Comparison of ENCODE assay signal across 1 cellular context in the genomic region with DNA sequence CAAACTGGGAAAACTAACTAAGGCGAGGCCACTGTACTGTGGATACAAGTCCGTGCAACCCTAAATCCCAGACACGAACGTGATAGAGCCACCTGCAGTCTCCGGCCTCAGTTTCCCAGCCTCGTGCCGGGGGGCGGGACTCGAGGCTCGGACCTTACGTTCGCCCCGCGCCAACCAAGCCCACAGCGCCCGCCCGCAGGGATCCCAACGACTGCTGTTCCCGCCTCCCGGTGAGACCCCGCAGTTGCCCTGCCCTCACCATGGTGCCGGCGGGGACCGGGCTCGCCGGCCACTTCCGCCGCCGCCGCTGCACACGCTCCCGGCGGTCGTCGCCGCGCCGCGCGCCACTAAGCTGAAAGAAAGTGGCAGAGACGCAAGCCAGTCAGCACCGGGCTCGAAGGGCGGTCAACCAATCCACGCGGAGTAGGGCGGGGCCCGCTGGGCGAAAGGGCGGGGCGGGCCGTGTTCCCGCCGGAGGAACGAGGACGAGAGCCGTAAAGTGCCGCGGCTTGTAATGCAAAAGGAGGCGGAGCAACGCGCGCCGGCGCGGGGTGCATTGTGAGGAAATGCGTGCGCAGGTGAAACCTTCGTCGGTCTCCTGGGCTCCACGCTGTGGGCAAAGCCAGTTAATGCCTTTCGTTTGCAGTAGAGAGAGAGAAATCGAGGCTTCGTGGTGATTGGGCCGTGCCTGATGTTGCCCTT.
TF ChIP-seq lines count a peak whose summit lies in the region.

Gene LSM4, minus strand, starts transcription at position 318 of the 702 bp plus-strand sequence. Its CDS starts 56 bp downstream, at position 262.

TF ChIP-seq in HepG2, 621 proteins besides CTCF, POLR2A, EP300 and RAD21 (continued from another document and continues in another):
- TF ChIP-seq PBX2 (CRISPR knock-in tag; IDR thresholded peaks at IDR 0.05) (peak; percentile 85), FLYWCH1 (CRISPR knock-in tag; IDR thresholded peaks at IDR 0.05) (no peak), KDM4B (CRISPR knock-in tag; IDR thresholded peaks at IDR 0.05) (0 out of 2 replicates have a peak, but pooled peaks have one; percentile 65), RARA (CRISPR knock-in tag; IDR thresholded peaks at IDR 0.05) (no peak), CHD2 (IDR thresholded peaks at IDR 0.05; ENCODE audit: low read depth, low read length) (peak; percentile 68), RCOR2 (CRISPR knock-in tag; IDR thresholded peaks at IDR 0.05) (no peak; the same call in 1 of the 2 replicates), ZMYM3 (CRISPR knock-in tag; IDR thresholded peaks at IDR 0.05) (no peak; the same call in 1 of the 2 replicates), ZNF296 (CRISPR knock-in tag; conservative IDR thresholded peaks at IDR 0.05) (no peak), RBM39 (IDR thresholded peaks at IDR 0.05; ENCODE audit: low read depth, low read length, poor library complexity, severe bottlenecking) (peak; percentile 64), EZH2 (conservative IDR thresholded peaks at IDR 0.05; ENCODE audit: low read depth, low read length) (no peak), YEATS4 (CRISPR knock-in tag; IDR thresholded peaks at IDR 0.05; ENCODE audit: borderline replicate concordance) (peak; percentile 80), ZNF343 (CRISPR knock-in tag; IDR thresholded peaks at IDR 0.05) (no peak), SOX5 (CRISPR knock-in tag; IDR thresholded peaks at IDR 0.05; ENCODE audit: borderline replicate concordance) (0 out of 2 replicates have a peak, but pooled peaks have one; percentile 33), JUND (CRISPR knock-in tag; IDR thresholded peaks at IDR 0.05) (no peak), MTF2 (CRISPR knock-in tag; IDR thresholded peaks at IDR 0.05; ENCODE audit: borderline replicate concordance) (no peak), ZNF329 (CRISPR knock-in tag; IDR thresholded peaks at IDR 0.05; ENCODE audit: low read depth) (peak; percentile 89), JUN (CRISPR knock-in tag; IDR thresholded peaks at IDR 0.05) (no peak), ZNF713 (CRISPR knock-in tag; IDR thresholded peaks at IDR 0.05) (no peak), HDAC2 (CRISPR knock-in tag; IDR thresholded peaks at IDR 0.05) (peak; percentile 43; the same call in 1 of the 2 replicates), ZFX (CRISPR knock-in tag; IDR thresholded peaks at IDR 0.05; ENCODE audit: low read depth) (peak; percentile 70), ZNF652 (CRISPR knock-in tag; IDR thresholded peaks at IDR 0.05; ENCODE audit: borderline replicate concordance, low read depth) (no peak), ZIK1 (CRISPR knock-in tag; IDR thresholded peaks at IDR 0.05; ENCODE audit: borderline replicate concordance, low read depth) (0 out of 2 replicates have a peak, but pooled peaks have one; percentile 60), ZNF484 (CRISPR knock-in tag; IDR thresholded peaks at IDR 0.05; ENCODE audit: borderline replicate concordance, low read depth) (no peak), MAFF (IDR thresholded peaks at IDR 0.05; ENCODE audit: low read depth, low read length) (no peak), TAF1 (CRISPR knock-in tag; IDR thresholded peaks at IDR 0.05) (peak; percentile 85), CHCHD3 (CRISPR knock-in tag; IDR thresholded peaks at IDR 0.05) (no peak), CCDC6 (CRISPR knock-in tag; IDR thresholded peaks at IDR 0.05) (peak; percentile 51; the same call in 1 of the 2 replicates), SRF (IDR thresholded peaks at IDR 0.05; ENCODE audit: low read depth, low read length) (no peak), TFE3 (CRISPR knock-in tag; IDR thresholded peaks at IDR 0.05) (0 out of 2 replicates have a peak, but pooled peaks have one; percentile 21), KLF6 (CRISPR knock-in tag; IDR thresholded peaks at IDR 0.05) (peak; percentile 74), NCOA2 (CRISPR knock-in tag; IDR thresholded peaks at IDR 0.05) (no peak), ZNF780A (CRISPR knock-in tag; IDR thresholded peaks at IDR 0.05) (no peak), ZNF446 (CRISPR knock-in tag; IDR thresholded peaks at IDR 0.05) (peak; percentile 36; the same call in 1 of the 2 replicates), SOX6 (IDR thresholded peaks at IDR 0.05) (no peak), SOX6 (CRISPR knock-in tag; IDR thresholded peaks at IDR 0.05) (no peak; the same call in 1 of the 2 replicates), ZNF670 (CRISPR knock-in tag; IDR thresholded peaks at IDR 0.05; ENCODE audit: borderline replicate concordance) (no peak), GATA4 (IDR thresholded peaks at IDR 0.05; ENCODE audit: borderline replicate concordance, low read depth) (no peak), SRSF9 (IDR thresholded peaks at IDR 0.05; ENCODE audit: borderline replicate concordance, insufficient read depth, low read depth, low read length, poor library complexity, severe bottlenecking) (no peak), ZFAT (CRISPR knock-in tag; conservative IDR thresholded peaks at IDR 0.05) (0 out of 2 replicates have a peak, but pooled peaks have one; percentile 35), DZIP1 (CRISPR knock-in tag; IDR thresholded peaks at IDR 0.05) (0 out of 2 replicates have a peak, but pooled peaks have one; percentile 63), NR1H2 (CRISPR knock-in tag; IDR thresholded peaks at IDR 0.05; ENCODE audit: borderline replicate concordance, low read depth) (no peak), ZNF766 (CRISPR knock-in tag; IDR thresholded peaks at IDR 0.05; ENCODE audit: borderline replicate concordance) (no peak; the same call in 1 of the 2 replicates), ZNF460 (CRISPR knock-in tag; IDR thresholded peaks at IDR 0.05; ENCODE audit: borderline replicate concordance) (no peak), MIER2 (CRISPR knock-in tag; IDR thresholded peaks at IDR 0.05) (no peak), ZFP37 (CRISPR knock-in tag; IDR thresholded peaks at IDR 0.05; ENCODE audit: borderline replicate concordance) (no peak)
- TF ChIP-seq, protein P1, sequence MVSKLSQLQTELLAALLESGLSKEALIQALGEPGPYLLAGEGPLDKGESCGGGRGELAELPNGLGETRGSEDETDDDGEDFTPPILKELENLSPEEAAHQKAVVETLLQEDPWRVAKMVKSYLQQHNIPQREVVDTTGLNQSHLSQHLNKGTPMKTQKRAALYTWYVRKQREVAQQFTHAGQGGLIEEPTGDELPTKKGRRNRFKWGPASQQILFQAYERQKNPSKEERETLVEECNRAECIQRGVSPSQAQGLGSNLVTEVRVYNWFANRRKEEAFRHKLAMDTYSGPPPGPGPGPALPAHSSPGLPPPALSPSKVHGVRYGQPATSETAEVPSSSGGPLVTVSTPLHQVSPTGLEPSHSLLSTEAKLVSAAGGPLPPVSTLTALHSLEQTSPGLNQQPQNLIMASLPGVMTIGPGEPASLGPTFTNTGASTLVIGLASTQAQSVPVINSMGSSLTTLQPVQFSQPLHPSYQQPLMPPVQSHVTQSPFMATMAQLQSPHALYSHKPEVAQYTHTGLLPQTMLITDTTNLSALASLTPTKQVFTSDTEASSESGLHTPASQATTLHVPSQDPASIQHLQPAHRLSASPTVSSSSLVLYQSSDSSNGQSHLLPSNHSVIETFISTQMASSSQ (IDR thresholded peaks at IDR 0.05; ENCODE audit: low read depth) = no peak
- TF ChIP-seq, protein P1 (CRISPR knock-in tag; IDR thresholded peaks at IDR 0.05; ENCODE audit: borderline replicate concordance) = no peak
- TF ChIP-seq, protein P2, sequence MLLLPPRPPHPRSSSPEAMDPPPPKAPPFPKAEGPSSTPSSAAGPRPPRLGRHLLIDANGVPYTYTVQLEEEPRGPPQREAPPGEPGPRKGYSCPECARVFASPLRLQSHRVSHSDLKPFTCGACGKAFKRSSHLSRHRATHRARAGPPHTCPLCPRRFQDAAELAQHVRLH (CRISPR knock-in tag; IDR thresholded peaks at IDR 0.05; ENCODE audit: borderline replicate concordance, low read depth) = no peak; the same call in 1 of the 2 replicates
- TF ChIP-seq, protein P3, sequence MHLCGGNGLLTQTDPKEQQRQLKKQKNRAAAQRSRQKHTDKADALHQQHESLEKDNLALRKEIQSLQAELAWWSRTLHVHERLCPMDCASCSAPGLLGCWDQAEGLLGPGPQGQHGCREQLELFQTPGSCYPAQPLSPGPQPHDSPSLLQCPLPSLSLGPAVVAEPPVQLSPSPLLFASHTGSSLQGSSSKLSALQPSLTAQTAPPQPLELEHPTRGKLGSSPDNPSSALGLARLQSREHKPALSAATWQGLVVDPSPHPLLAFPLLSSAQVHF (CRISPR knock-in tag; IDR thresholded peaks at IDR 0.05) = peak; percentile 57; the same call in 1 of the 2 replicates
- TF ChIP-seq, protein P4, sequence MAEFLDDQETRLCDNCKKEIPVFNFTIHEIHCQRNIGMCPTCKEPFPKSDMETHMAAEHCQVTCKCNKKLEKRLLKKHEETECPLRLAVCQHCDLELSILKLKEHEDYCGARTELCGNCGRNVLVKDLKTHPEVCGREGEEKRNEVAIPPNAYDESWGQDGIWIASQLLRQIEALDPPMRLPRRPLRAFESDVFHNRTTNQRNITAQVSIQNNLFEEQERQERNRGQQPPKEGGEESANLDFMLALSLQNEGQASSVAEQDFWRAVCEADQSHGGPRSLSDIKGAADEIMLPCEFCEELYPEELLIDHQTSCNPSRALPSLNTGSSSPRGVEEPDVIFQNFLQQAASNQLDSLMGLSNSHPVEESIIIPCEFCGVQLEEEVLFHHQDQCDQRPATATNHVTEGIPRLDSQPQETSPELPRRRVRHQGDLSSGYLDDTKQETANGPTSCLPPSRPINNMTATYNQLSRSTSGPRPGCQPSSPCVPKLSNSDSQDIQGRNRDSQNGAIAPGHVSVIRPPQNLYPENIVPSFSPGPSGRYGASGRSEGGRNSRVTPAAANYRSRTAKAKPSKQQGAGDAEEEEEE (CRISPR knock-in tag; IDR thresholded peaks at IDR 0.05; ENCODE audit: borderline replicate concordance) = no peak
- TF ChIP-seq, protein P5, sequence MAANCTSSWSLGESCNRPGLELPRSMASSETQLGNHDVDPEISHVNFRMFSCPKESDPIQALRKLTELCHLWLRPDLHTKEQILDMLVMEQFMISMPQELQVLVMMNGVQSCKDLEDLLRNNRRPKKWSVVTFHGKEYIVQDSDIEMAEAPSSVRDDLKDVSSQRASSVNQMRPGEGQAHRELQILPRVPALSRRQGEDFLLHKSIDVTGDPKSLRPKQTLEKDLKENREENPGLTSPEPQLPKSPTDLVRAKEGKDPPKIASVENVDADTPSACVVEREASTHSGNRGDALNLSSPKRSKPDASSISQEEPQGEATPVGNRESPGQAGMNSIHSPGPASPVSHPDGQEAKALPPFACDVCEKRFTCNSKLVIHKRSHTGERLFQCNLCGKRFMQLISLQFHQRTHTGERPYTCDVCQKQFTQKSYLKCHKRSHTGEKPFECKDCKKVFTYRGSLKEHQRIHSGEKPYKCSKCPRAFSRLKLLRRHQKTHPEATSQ (CRISPR knock-in tag; IDR thresholded peaks at IDR 0.05; ENCODE audit: borderline replicate concordance) = no peak
